Comparison of ENCODE assay signal across 8 cellular contexts in the genomic region with DNA sequence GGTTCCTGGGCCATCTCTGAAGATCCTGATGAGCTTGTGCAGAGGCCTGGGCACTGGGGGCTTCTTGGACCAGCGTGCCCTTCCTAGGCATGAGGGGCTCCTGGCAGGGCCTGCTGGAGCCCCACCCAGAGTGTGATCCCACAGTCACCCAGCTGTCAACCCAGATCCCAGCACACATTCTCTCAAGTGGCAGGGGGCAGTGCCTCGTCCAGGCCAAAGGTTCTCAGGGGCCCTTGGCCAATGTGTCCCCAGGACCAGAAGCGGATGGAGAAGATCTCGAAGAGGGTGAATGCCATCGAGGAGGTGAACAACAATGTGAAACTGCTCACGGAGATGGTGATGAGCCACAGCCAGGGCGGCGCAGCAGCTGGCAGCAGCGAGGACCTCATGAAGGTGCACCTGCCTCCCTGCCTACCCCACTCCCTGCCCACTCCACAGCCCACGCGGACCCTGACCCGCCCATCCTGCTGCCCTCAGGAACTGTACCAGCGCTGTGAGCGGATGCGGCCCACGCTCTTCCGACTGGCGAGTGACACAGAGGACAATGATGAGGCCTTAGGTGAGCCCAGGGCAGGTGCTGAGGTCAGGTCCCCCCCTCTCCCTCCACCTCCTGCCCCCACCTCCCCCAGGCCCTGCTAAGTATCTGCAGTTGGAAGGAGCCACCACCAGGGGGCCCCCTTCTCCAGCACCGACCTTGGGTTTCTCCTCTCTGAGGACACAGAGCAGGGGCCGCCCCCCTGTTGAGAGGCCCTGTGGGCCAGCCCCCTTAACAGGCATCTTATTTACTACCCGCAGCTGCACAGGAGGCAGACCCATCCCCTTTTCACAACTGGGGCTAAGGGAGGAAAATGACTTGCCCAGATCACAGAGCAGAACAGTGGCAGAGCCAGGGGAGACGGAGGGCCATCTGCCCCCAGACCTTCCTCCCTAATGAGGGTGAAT. TPM values are rescaled to one million over a fixed set of nuclear protein-coding genes. Genes with fewer than 3 reads are reported as not detected.
DNase-seq lines count a peak whose midpoint lies in the region; ATAC-seq and TF ChIP-seq lines count a peak whose summit lies in the region.

No MANE protein-coding gene starts in this region.

- H3K27me3 Mint-ChIP-seq in CD4-positive, alpha-beta T cell: no peaks in the 10 kb centered on the region
- H3K27me3 Mint-ChIP-seq in activated naive CD8-positive, alpha-beta T cell treated with anti-CD3 and anti-CD28 coated beads for 36 hours: no peaks in the 10 kb centered on the region

- H3K27ac ChIP-seq in CD4-positive, alpha-beta T cell (ENCODE audit: low read depth, low read length): no peak overlapping the region
- peak overlapping the region in 5 of 10 donors; percentile 6 to 58 (median 26) for H3K27ac ChIP-seq in heart right ventricle
- H3K27ac ChIP-seq in gastrocnemius medialis: no peak overlapping the region

- H3K4me3 Mint-ChIP-seq in CD4-positive, alpha-beta T cell: peak overlapping the region; percentile 76
- H3K4me3 Mint-ChIP-seq in activated naive CD8-positive, alpha-beta T cell treated with anti-CD3 and anti-CD28 coated beads for 36 hours: no peak overlapping the region

- peaks cover 0 to 84% (median 21%) of the 10 kb centered on the region in 9 donors for H3K36me3 ChIP-seq in heart right ventricle
- H3K36me3 ChIP-seq in gastrocnemius medialis: peaks cover 0 to 51% of the 10 kb centered on the region in 2 donors

- H3K4me1 ChIP-seq in heart right ventricle: peaks cover 15 to 36% (median 29%) of the 10 kb centered on the region in 9 donors
- H3K4me1 ChIP-seq in gastrocnemius medialis: peaks cover 14 to 15% of the 10 kb centered on the region in 2 donors

- no peaks in the 10 kb centered on the region for H3K9me3 ChIP-seq in CD4-positive, alpha-beta T cell (ENCODE audit: control insufficient read depth, low read length)
- H3K9me3 ChIP-seq in heart right ventricle: no peaks in the 10 kb centered on the region
- H3K9me3 ChIP-seq in gastrocnemius medialis: no peaks in the 10 kb centered on the region

- peak; percentile 87 for TF ChIP-seq CTCF in CD4-positive, alpha-beta T cell (IDR thresholded peaks at IDR 0.05)
- TF ChIP-seq CTCF in HFF-Myc (IDR thresholded peaks at IDR 0.05; ENCODE audit: low read depth, low read length, missing control alignments): peak; percentile 82
- TF ChIP-seq CTCF in heart right ventricle (IDR thresholded peaks at IDR 0.05): peak; percentile 80 to 90 (median 88)
- peak; percentile 36 to 91 (median 64) for TF ChIP-seq CTCF in gastrocnemius medialis (IDR thresholded peaks at IDR 0.05 in 4 of 5, conservative IDR thresholded peaks at IDR 0.05 in 1 of 5)

- CTCF ChIA-PET in CD4-positive, alpha-beta T cell (lab: Charles Lee): interaction anchor here (0.7 to 3.9 kb wide), 4 partner anchors 20 to 58 kb away, joined by 3 to 17 read pairs (median 4); no protein-coding TSS in a partner anchor

- H3K27ac Mint-ChIP-seq in CD4-positive, alpha-beta T cell: peak overlapping the region; percentile 90
- H3K27ac Mint-ChIP-seq in activated naive CD8-positive, alpha-beta T cell treated with anti-CD3 and anti-CD28 coated beads for 36 hours: peak overlapping the region; percentile 80

- 68% methylated on average over 22 of the region's 22 CpGs for WGBS in heart right ventricle, 2 donors

- H3K4me3 ChIP-seq in HFF-Myc (replicated peaks; ENCODE audit: low read depth, low read length): no peak overlapping the region
- no peak overlapping the region for H3K4me3 ChIP-seq in heart right ventricle
- H3K4me3 ChIP-seq in gastrocnemius medialis: no peak overlapping the region

- peak; percentile 73 for ATAC-seq in CD4-positive, alpha-beta T cell (ENCODE audit: poor library complexity)
- ATAC-seq in heart right ventricle (peak; percentile 45 to 66 (median 60)), gastrocnemius medialis (peak; percentile 33 to 45), HG03521 (IDR thresholded peaks at IDR 0.05; ENCODE audit: unreplicated experiment) (no peak), HG03439 (IDR thresholded peaks at IDR 0.05; ENCODE audit: unreplicated experiment) (no peak)

- H3K27me3 ChIP-seq in CD4-positive, alpha-beta T cell (ENCODE audit: control insufficient read depth, insufficient read depth, low read length): no peaks in the 10 kb centered on the region
- H3K27me3 ChIP-seq in heart right ventricle: no peaks in the 10 kb centered on the region
- H3K27me3 ChIP-seq in gastrocnemius medialis: no peaks in the 10 kb centered on the region

- no peak for TF ChIP-seq POLR2A in gastrocnemius medialis (IDR thresholded peaks at IDR 0.05)

- H3K36me3 Mint-ChIP-seq in CD4-positive, alpha-beta T cell (ENCODE audit: low read depth): peaks cover 37% of the 10 kb centered on the region
- peaks cover 17% of the 10 kb centered on the region for H3K36me3 Mint-ChIP-seq in activated naive CD8-positive, alpha-beta T cell treated with anti-CD3 and anti-CD28 coated beads for 36 hours

- POLR2A ChIA-PET in CD4-positive, alpha-beta T cell (lab: Charles Lee): interaction anchor here (0.6 kb wide), 1 partner anchor 1273 kb away, joined by 3 read pairs; no protein-coding TSS in a partner anchor

- peaks cover 38% of the 10 kb centered on the region for H3K4me1 Mint-ChIP-seq in CD4-positive, alpha-beta T cell (ENCODE audit: low read depth)
- H3K4me1 Mint-ChIP-seq in activated naive CD8-positive, alpha-beta T cell treated with anti-CD3 and anti-CD28 coated beads for 36 hours: peaks cover 45% of the 10 kb centered on the region

- DNase-seq in CD4-positive, alpha-beta T cell: peak; percentile 69 to 83 (median 71)
- DNase-seq in HFF-Myc (ENCODE audit: extremely low read depth, low read depth) (no peak), SKM-1 (lab: John Stamatoyannopoulos, UW; ENCODE audit: unreplicated experiment) (peak; percentile 19), heart right ventricle (peak; percentile 60 to 72), gastrocnemius medialis (peak in 1 of 2 donors; percentile 60)
- peak; percentile 76 for DNase-seq in activated naive CD8-positive, alpha-beta T cell treated with anti-CD3 and anti-CD28 coated beads for 36 hours

- in situ Hi-C loops in gastrocnemius medialis (cut with MboI; ENCODE audit: low sequenced_read_pairs in 4 of 4): loop anchor here in 2 of 4 donors (10.0 kb wide), 2 partner anchors 61 to 71 kb away; partner anchors contain the start of genes NOL12 (in 1 of the 2) and TRIOBP (in 1 of the 2)

- intact Hi-C loops in CD4-positive, alpha-beta T cell (cut with DNase I, micrococcal nuclease): loop anchor here in 1 of 2 experiments (1.0 to 5.0 kb wide), 3 partner anchors 20 to 124 kb away; no protein-coding TSS in a partner anchor
- intact Hi-C loops in heart right ventricle (cut with DNase I): loop anchor here in 3 of 10 donors (5.0 to 10.0 kb wide), 3 partner anchors 59 to 241 kb away; no protein-coding TSS in a partner anchor
- intact Hi-C loops in gastrocnemius medialis (cut with DNase I; ENCODE audit: low total_unique reads): no loop called here

- H3K9me3 Mint-ChIP-seq in CD4-positive, alpha-beta T cell: no peaks in the 10 kb centered on the region
- H3K9me3 Mint-ChIP-seq in activated naive CD8-positive, alpha-beta T cell treated with anti-CD3 and anti-CD28 coated beads for 36 hours: no peaks in the 10 kb centered on the region

RNA-seq across cellular contexts. Expression of gene GGA1, which starts 14.7 kb away (rescaled TPM):
- total RNA-seq in CD4-positive, alpha-beta T cell: 10 to 100 TPM; 57.0 to 60.9 TPM
- 10 to 100 TPM; 56.3 to 61.9 TPM for total RNA-seq in activated naive CD8-positive, alpha-beta T cell treated with anti-CD3 and anti-CD28 coated beads for 36 hours
- total RNA-seq in heart right ventricle (10 to 100 TPM; 22.9 to 32.6 (median 25.4) TPM), gastrocnemius medialis (10 to 100 TPM; 39.0 to 48.8 (median 45.0) TPM)
- polyA plus RNA-seq in heart right ventricle: 10 to 100 TPM; 31.0 to 39.7 TPM

RNA-seq across cellular contexts. Expression of gene SH3BP1, which starts 16.1 kb away (rescaled TPM):
- total RNA-seq in CD4-positive, alpha-beta T cell: 10 to 100 TPM; 46.9 to 49.0 TPM
- total RNA-seq in activated naive CD8-positive, alpha-beta T cell treated with anti-CD3 and anti-CD28 coated beads for 36 hours: 100 to 1,000 TPM in 1 of 2 experiments, 10 to 100 TPM in 1; 90.8 to 103 TPM
- total RNA-seq in heart right ventricle (1 to 10 TPM in 8 of 10 donors, under 1 TPM in 2; 0.50 to 9.3 (median 2.7) TPM), gastrocnemius medialis (1 to 10 TPM in 3 of 4 donors, not detected in 1; 1.1 to 1.8 (median 1.6) TPM)
- polyA plus RNA-seq in heart right ventricle: 1 to 10 TPM; 1.4 to 1.5 TPM

RNA-seq across cellular contexts. Expression of gene PDXP, which starts 35.2 kb away (rescaled TPM):
- 1 to 10 TPM; 1.5 TPM for total RNA-seq in CD4-positive, alpha-beta T cell
- total RNA-seq in activated naive CD8-positive, alpha-beta T cell treated with anti-CD3 and anti-CD28 coated beads for 36 hours: 10 to 100 TPM; 41.4 to 42.5 TPM
- total RNA-seq in heart right ventricle (10 to 100 TPM; 16.6 to 29.9 (median 21.2) TPM), gastrocnemius medialis (10 to 100 TPM; 10.3 to 28.7 (median 16.6) TPM)
- polyA plus RNA-seq in heart right ventricle: 10 to 100 TPM in 1 of 2 donors, 1 to 10 TPM in 1; 5.3 to 26.9 TPM

RNA-seq across cellular contexts. Expression of gene LGALS2, which starts 43.5 kb away (rescaled TPM):
- 1 to 10 TPM; 2.6 to 3.0 TPM for total RNA-seq in CD4-positive, alpha-beta T cell
- total RNA-seq in activated naive CD8-positive, alpha-beta T cell treated with anti-CD3 and anti-CD28 coated beads for 36 hours: not detected
- total RNA-seq in heart right ventricle (1 to 10 TPM in 1 of 10 donors, under 1 TPM in 2, not detected in 7; 0.53 to 6.5 (median 0.61) TPM), gastrocnemius medialis (not detected)
- polyA plus RNA-seq in heart right ventricle: not detected

RNA-seq across cellular contexts. Expression of gene LGALS1, which starts 52.1 kb away (rescaled TPM):
- 10 to 100 TPM; 85.1 to 93.7 TPM for total RNA-seq in CD4-positive, alpha-beta T cell
- total RNA-seq in activated naive CD8-positive, alpha-beta T cell treated with anti-CD3 and anti-CD28 coated beads for 36 hours: 100 to 1,000 TPM; 166 to 171 TPM
- total RNA-seq in heart right ventricle (1,000 to 10,000 TPM in 2 of 10 donors, 100 to 1,000 TPM in 8; 651 to 1,550 (median 786) TPM), gastrocnemius medialis (1,000 to 10,000 TPM in 3 of 4 donors, 100 to 1,000 TPM in 1; 561 to 1,888 (median 1,101) TPM)
- 1,000 to 10,000 TPM; 1,777 to 4,200 TPM for polyA plus RNA-seq in heart right ventricle

Comparison
In these comparisons a context has a peak if more than half of its experiments do, and no peak if none do; other contexts are left out.
1. ATAC-seq: peak in CD4-positive, alpha-beta T cell (single experiment), heart right ventricle (8 of 8) and gastrocnemius medialis (2 of 2); none in HG03521 (single experiment) and HG03439 (single experiment).
2. RNA of gene SH3BP1, which starts 16.1 kb away (total RNA-seq): 90.8 to 103 TPM in activated naive CD8-positive, alpha-beta T cell treated with anti-CD3 and anti-CD28 coated beads for 36 hours and 46.9 to 49.0 TPM in CD4-positive, alpha-beta T cell; 0.50 to 9.3 TPM in heart right ventricle and 1.1 to 1.8 TPM in gastrocnemius medialis; every median in the first group is over 4 times any median in the second.
3. RNA of gene PDXP, which starts 35.2 kb away (total RNA-seq): 41.4 to 42.5 TPM in activated naive CD8-positive, alpha-beta T cell treated with anti-CD3 and anti-CD28 coated beads for 36 hours, 16.6 to 29.9 TPM in heart right ventricle and 10.3 to 28.7 TPM in gastrocnemius medialis; 1.5 TPM in CD4-positive, alpha-beta T cell; every median in the first group is over 4 times any median in the second.
4. Peak in every context shown above with its lines, with median percentiles within 50 percentile points of each other: CTCF ChIP-seq.